8 cellular contexts compared by ENCODE assay signal in genomic region chr5:53109436-53110127, GRCh38.
DNase-seq lines count a peak whose midpoint lies in the region; ATAC-seq and TF ChIP-seq lines count a peak whose summit lies in the region.

A gene with protein sequence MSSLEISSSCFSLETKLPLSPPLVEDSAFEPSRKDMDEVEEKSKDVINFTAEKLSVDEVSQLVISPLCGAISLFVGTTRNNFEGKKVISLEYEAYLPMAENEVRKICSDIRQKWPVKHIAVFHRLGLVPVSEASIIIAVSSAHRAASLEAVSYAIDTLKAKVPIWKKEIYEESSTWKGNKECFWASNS (minus strand): TSS chr5:53109757. CDS start chr5:53107174, 2,583 bp downstream.

- peak; percentile 92 for DNase-seq in NCI-H748 (lab: John Stamatoyannopoulos, UW; ENCODE audit: unreplicated experiment)
- DNase-seq in activated CD4-positive, alpha-beta T cell treated with anti-CD3 and anti-CD28 coated beads, Interleukin-2, amount 50 U/mL, for 1 hour: peak; percentile 87
- peak; percentile 84 for DNase-seq in cortex of kidney (lab: John Stamatoyannopoulos, UW)
- DNase-seq in left kidney (ENCODE audit: low read depth, low spot score): peak; percentile 97
- peak; percentile 90 for DNase-seq in stimulated activated CD4-positive, alpha-beta T cell treated with anti-CD3 and anti-CD28 coated beads, Interleukin-1b, Interleukin-23, amount 100 ng/mL, for 48 hours

- ATAC-seq in GM19395 (IDR thresholded peaks at IDR 0.05; ENCODE audit: unreplicated experiment) (peak; percentile 95), HG03558 (IDR thresholded peaks at IDR 0.05; ENCODE audit: extremely low read depth, unreplicated experiment) (peak; percentile 86)

- H3K27ac ChIP-seq in C4-2B: peak within 1 kb of the TSS; percentile 75

- TF ChIP-seq CTCF in C4-2B (conservative IDR thresholded peaks at IDR 0.05): no peak

Comparison
In these comparisons a context has a peak if more than half of its experiments do, and no peak if none do; other contexts are left out.
1. Peak in every context shown above with its lines: DNase-seq, ATAC-seq and H3K27ac ChIP-seq.